In genomic region chr2:170932166-170932565, GRCh38 we compare ENCODE assay signal across 2 cellular contexts.
A peak's percentile ranks its signal among the peaks of the same experiment; 100 is the strongest.
TF ChIP-seq lines count a peak whose summit lies in the region.

No MANE protein-coding gene starts in this region.

TF ChIP-seq in HepG2, 621 proteins besides CTCF, POLR2A, EP300 and RAD21:
- TF ChIP-seq ARNT (IDR thresholded peaks at IDR 0.05) (no peak), ZNF713 (CRISPR knock-in tag; IDR thresholded peaks at IDR 0.05) (no peak), HDAC6 (IDR thresholded peaks at IDR 0.05; ENCODE audit: low read depth, low read length) (no peak), ZNF574 (CRISPR knock-in tag; IDR thresholded peaks at IDR 0.05) (no peak), TGIF2 (CRISPR knock-in tag; IDR thresholded peaks at IDR 0.05) (no peak), HNRNPH1 (optimal IDR thresholded peaks at IDR 0.05; ENCODE audit: low read depth, low read length) (no peak), RBFOX2 (IDR thresholded peaks at IDR 0.05; ENCODE audit: low read depth, low read length) (peak; percentile 16; the same call in 1 of the 2 replicates)

TF ChIP-seq in K562, 482 proteins besides CTCF, POLR2A, EP300 and RAD21:
- TF ChIP-seq DDX20 (tag; IDR thresholded peaks at IDR 0.05; ENCODE audit: low read depth), result no peak
- TF ChIP-seq CBFA2T3 (IDR thresholded peaks at IDR 0.05), result 0 out of 2 replicates have a peak, but pooled peaks have one; percentile 26
